In genomic region chr17:74776990-74777389, GRCh38 we compare ENCODE assay signal across 8 cellular contexts. TPM values are rescaled to one million over a fixed set of nuclear protein-coding genes. Genes with fewer than 3 reads are reported as not detected.
DNase-seq lines count a peak whose midpoint lies in the region; ATAC-seq and TF ChIP-seq lines count a peak whose summit lies in the region.

No MANE protein-coding gene starts in this region.

- ATAC-seq in gastrocnemius medialis (no peak), GM18861 (IDR thresholded peaks at IDR 0.05; ENCODE audit: unreplicated experiment) (no peak)

- no peaks in the 10 kb centered on the region for H3K9me2 ChIP-seq in GM23248 (ENCODE audit: insufficient read depth)

- no peaks in the 10 kb centered on the region for H4K20me1 ChIP-seq in GM23248 (ENCODE audit: insufficient read depth)

- in situ Hi-C loops in GM23248 (cut with MboI): no loop called here
- in situ Hi-C loops in gastrocnemius medialis (cut with MboI; ENCODE audit: low sequenced_read_pairs in 4 of 4): no loop called here

- TF ChIP-seq POLR2A in gastrocnemius medialis (IDR thresholded peaks at IDR 0.05): no peak

- DNase-seq in GM23248: peak; percentile 20
- no peak for DNase-seq in SK-N-MC (ENCODE audit: low read depth, low spot score)
- DNase-seq in fibroblast of villous mesenchyme (ENCODE audit: low read depth): no peak
- no peak for DNase-seq in gastrocnemius medialis
- no peak for DNase-seq in NCI-H446 (lab: John Stamatoyannopoulos, UW)
- no peak for DNase-seq in stimulated activated CD4-positive, alpha-beta T cell treated with anti-CD3 and anti-CD28 coated beads, Interleukin-4, amount 100 ng/mL, for 4 hours
- no peak for DNase-seq in NCI-H2107 (lab: John Stamatoyannopoulos, UW)

- intact Hi-C loops in gastrocnemius medialis (cut with DNase I; ENCODE audit: low total_unique reads): loop anchor here (1.0 to 10.0 kb wide), 4 partner anchors 29 to 562 kb away; partner anchors contain the start of genes NHERF1 and TTYH2

- TF ChIP-seq CTCF in fibroblast of villous mesenchyme (IDR thresholded peaks at IDR 0.05; ENCODE audit: insufficient read depth, low read depth, low read length): no peak
- no peak for TF ChIP-seq CTCF in gastrocnemius medialis (IDR thresholded peaks at IDR 0.05 in 4 of 5, conservative IDR thresholded peaks at IDR 0.05 in 1 of 5)

- H3F3A ChIP-seq in GM23248 (ENCODE audit: insufficient read depth): peaks cover 10% of the 10 kb centered on the region

- H2AFZ ChIP-seq in GM23248: peak overlapping the region; percentile 46

- H3K36me3 ChIP-seq in GM23248 (ENCODE audit: low read depth) (no peaks in the 10 kb centered on the region), SK-N-MC (ENCODE audit: insufficient read depth, low read length) (peaks cover 19% of the 10 kb centered on the region; the same call in 1 of the 2 replicates), gastrocnemius medialis (peaks cover 0 to 16% of the 10 kb centered on the region in 2 donors)

- H3K9me3 ChIP-seq in GM23248 (ENCODE audit: low read depth) (no peaks in the 10 kb centered on the region), SK-N-MC (ENCODE audit: low read depth, low read length) (no peaks in the 10 kb centered on the region), gastrocnemius medialis (no peaks in the 10 kb centered on the region)

- 26 to 35% methylated on average over 9 to 10 of the region's 10 CpGs for WGBS in GM23248 (ENCODE audit: low coverage in 1 of 2, low lambda C conversion rate in 2 of 2, missing lambda C conversion rate in 2 of 2), 2 experiments

- H3K27ac ChIP-seq in GM23248: no peak overlapping the region
- no peak overlapping the region for H3K27ac ChIP-seq in SK-N-MC
- H3K27ac ChIP-seq in gastrocnemius medialis: peak overlapping the region in 3 of 4 donors; percentile 84 to 88 (median 86)

- H3K4me3 ChIP-seq in GM23248: peak overlapping the region; percentile 84
- peak overlapping the region; percentile 82 for H3K4me3 ChIP-seq in SK-N-MC
- H3K4me3 ChIP-seq in fibroblast of villous mesenchyme (ENCODE audit: low read depth, low read length): peak overlapping the region; percentile 71
- H3K4me3 ChIP-seq in gastrocnemius medialis: peak overlapping the region; percentile 75 to 99 (median 93)

- H3K27me3 ChIP-seq in GM23248 (replicated peaks; ENCODE audit: insufficient read depth) (no peaks in the 10 kb centered on the region), gastrocnemius medialis (no peaks in the 10 kb centered on the region)

- peaks cover 62% of the 10 kb centered on the region for H3K79me2 ChIP-seq in GM23248 (ENCODE audit: insufficient read depth)

- H3K9ac ChIP-seq in GM23248 (peak overlapping the region; percentile 86), SK-N-MC (ENCODE audit: insufficient read length) (peak overlapping the region; percentile 84)

- peak overlapping the region; percentile 78 for H3K4me2 ChIP-seq in GM23248 (ENCODE audit: unreplicated experiment)

- H3K4me1 ChIP-seq in GM23248 (ENCODE audit: insufficient read depth) (peaks cover 25% of the 10 kb centered on the region), gastrocnemius medialis (peaks cover 17 to 23% of the 10 kb centered on the region in 2 donors)

RNA-seq across cellular contexts. Expression of gene NAT9, which starts 0.8 kb away (rescaled TPM):
- total RNA-seq in GM23248 (2014; rRNA removed; shearing (Covaris generic)): 23.6 and 26.4 TPM in 2 replicates
- polyA plus RNA-seq in GM23248 (2016; fragmentation: Nextera tagmentation; extraction: Ambion mirVana): 31.0 and 34.6 TPM in 2 replicates
- total RNA-seq in fibroblast of villous mesenchyme: 32.0 and 34.8 TPM in 2 replicates
- 10 to 100 TPM in 3 of 4 donors, 1 to 10 TPM in 1; 7.7 to 27.4 (median 14.5) TPM for total RNA-seq in gastrocnemius medialis

RNA-seq across cellular contexts. Expression of gene NHERF1, which starts 28.6 kb away (rescaled TPM):
- 6.6 and 8.0 TPM in 2 replicates for total RNA-seq in GM23248 (2014; rRNA removed; shearing (Covaris generic))
- 9.1 and 9.4 TPM in 2 replicates for polyA plus RNA-seq in GM23248 (2016; fragmentation: Nextera tagmentation; extraction: Ambion mirVana)
- total RNA-seq in fibroblast of villous mesenchyme (18.0 and 20.7 TPM in 2 replicates), gastrocnemius medialis (1 to 10 TPM; 3.8 to 5.6 (median 5.5) TPM)

RNA-seq across cellular contexts. Expression of gene RAB37, which starts 39.9 kb away (rescaled TPM):
- total RNA-seq in GM23248 (2014; rRNA removed; shearing (Covaris generic)): 0.11 TPM in 1 of 2 replicates, not detected in the other
- not detected in 2 replicates for polyA plus RNA-seq in GM23248 (2016; fragmentation: Nextera tagmentation; extraction: Ambion mirVana)
- total RNA-seq in fibroblast of villous mesenchyme (0.32 TPM in 1 of 2 replicates, not detected in the other), gastrocnemius medialis (1 to 10 TPM in 1 of 4 donors, under 1 TPM in 3; 0.24 to 3.7 (median 0.43) TPM)

Comparison
In these comparisons a context has a peak if more than half of its experiments do, and no peak if none do; other contexts are left out.
1. H3K27ac ChIP-seq: peak in gastrocnemius medialis (3 of 4); none in GM23248 (single experiment) and SK-N-MC (single experiment).
2. Peak in every context shown above with its lines, with median percentiles within 50 percentile points of each other: H3K4me3 ChIP-seq.